In the genomic region with DNA sequence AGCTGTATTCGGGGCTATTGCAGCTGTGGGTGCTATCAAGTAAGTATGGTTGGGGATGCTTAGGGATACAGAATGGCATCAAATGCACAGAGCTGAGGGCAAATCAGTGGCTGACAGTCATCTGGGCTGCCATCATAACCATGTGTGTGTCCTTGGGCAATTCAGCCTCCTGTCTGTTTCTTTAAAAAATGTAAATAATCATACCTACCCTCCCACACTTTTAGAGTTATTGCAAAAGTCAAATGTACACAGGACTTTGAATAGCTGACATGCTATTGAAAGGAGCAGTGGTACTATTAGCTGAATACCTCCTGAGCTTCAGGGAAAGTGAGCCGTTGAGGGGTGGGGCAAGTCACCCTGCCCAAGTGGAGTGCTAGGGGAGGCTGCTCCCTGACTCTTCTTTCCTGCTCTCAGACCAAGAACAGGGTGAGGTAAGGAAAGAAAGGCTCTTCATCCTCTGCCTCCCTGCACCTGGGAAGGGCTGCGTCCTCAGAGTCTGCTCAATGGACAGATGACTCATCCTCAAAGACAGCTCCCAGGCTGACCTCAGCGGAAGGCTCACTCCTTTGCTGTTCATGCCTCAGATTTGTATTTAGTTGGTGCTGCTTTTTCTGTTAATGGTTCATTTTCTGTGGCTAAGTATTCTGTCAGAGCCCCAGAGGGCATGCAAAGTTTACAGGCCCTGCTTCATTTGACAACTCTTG, we compare ENCODE assay signal across 1 cellular context.
TF ChIP-seq lines count a peak whose summit lies in the region.

No MANE protein-coding gene starts in this region.

TF ChIP-seq in HepG2, 621 proteins besides CTCF, POLR2A, EP300 and RAD21 (continued from another document and continues in another):
- TF ChIP-seq PRPF4 (IDR thresholded peaks at IDR 0.05; ENCODE audit: low read depth, low read length, poor library complexity, severe bottlenecking) (no peak), ZNF10 (CRISPR knock-in tag; IDR thresholded peaks at IDR 0.05; ENCODE audit: borderline replicate concordance, low read depth) (no peak), MAFG (CRISPR knock-in tag; IDR thresholded peaks at IDR 0.05) (no peak), XBP1 (CRISPR knock-in tag; IDR thresholded peaks at IDR 0.05) (no peak), CHD4 (IDR thresholded peaks at IDR 0.05; ENCODE audit: borderline replicate concordance, low read length) (0 out of 2 replicates have a peak, but pooled peaks have one; percentile 62), MYC (CRISPR knock-in tag; IDR thresholded peaks at IDR 0.05; ENCODE audit: borderline replicate concordance) (no peak), ZKSCAN5 (CRISPR knock-in tag; IDR thresholded peaks at IDR 0.05) (no peak), IRX3 (CRISPR knock-in tag; IDR thresholded peaks at IDR 0.05; ENCODE audit: borderline replicate concordance, low read depth) (no peak; the same call in 1 of the 2 replicates), PCBP2 (optimal IDR thresholded peaks at IDR 0.05; ENCODE audit: low read depth, low read length, poor library complexity, severe bottlenecking) (no peak), ZFP82 (CRISPR knock-in tag; IDR thresholded peaks at IDR 0.05; ENCODE audit: borderline replicate concordance) (no peak), MED8 (CRISPR knock-in tag; IDR thresholded peaks at IDR 0.05; ENCODE audit: insufficient replicate concordance) (no peak), REXO4 (CRISPR knock-in tag; IDR thresholded peaks at IDR 0.05; ENCODE audit: borderline replicate concordance) (no peak), ZBTB3 (CRISPR knock-in tag; IDR thresholded peaks at IDR 0.05; ENCODE audit: borderline replicate concordance, low read depth) (no peak), ZNF792 (CRISPR knock-in tag; IDR thresholded peaks at IDR 0.05) (0 out of 2 replicates have a peak, but pooled peaks have one; percentile 25), SNAI1 (CRISPR knock-in tag; IDR thresholded peaks at IDR 0.05; ENCODE audit: borderline replicate concordance) (no peak), HNF4A (CRISPR knock-in tag; IDR thresholded peaks at IDR 0.05) (peak; percentile 94), HDAC1 (CRISPR knock-in tag; IDR thresholded peaks at IDR 0.05) (peak; percentile 88), BCL6 (CRISPR knock-in tag; IDR thresholded peaks at IDR 0.05) (peak; percentile 88), JDP2 (CRISPR knock-in tag; IDR thresholded peaks at IDR 0.05; ENCODE audit: borderline replicate concordance) (no peak), KLF9 (CRISPR knock-in tag; IDR thresholded peaks at IDR 0.05; ENCODE audit: low read depth) (no peak), ZNF850 (CRISPR knock-in tag; conservative IDR thresholded peaks at IDR 0.05) (no peak), NCOA5 (CRISPR knock-in tag; IDR thresholded peaks at IDR 0.05) (no peak), ZNF672 (CRISPR knock-in tag; IDR thresholded peaks at IDR 0.05) (no peak), NFIC (IDR thresholded peaks at IDR 0.05; ENCODE audit: low read length) (peak; percentile 79), RBM39 (IDR thresholded peaks at IDR 0.05; ENCODE audit: low read depth, low read length, poor library complexity, severe bottlenecking) (no peak), PAWR (CRISPR knock-in tag; IDR thresholded peaks at IDR 0.05; ENCODE audit: borderline replicate concordance) (no peak), KLF6 (CRISPR knock-in tag; IDR thresholded peaks at IDR 0.05) (peak; percentile 28; the same call in 1 of the 2 replicates), FOXK2 (IDR thresholded peaks at IDR 0.05) (peak; percentile 75; the same call in 1 of the 2 replicates)
- TF ChIP-seq, protein P1, sequence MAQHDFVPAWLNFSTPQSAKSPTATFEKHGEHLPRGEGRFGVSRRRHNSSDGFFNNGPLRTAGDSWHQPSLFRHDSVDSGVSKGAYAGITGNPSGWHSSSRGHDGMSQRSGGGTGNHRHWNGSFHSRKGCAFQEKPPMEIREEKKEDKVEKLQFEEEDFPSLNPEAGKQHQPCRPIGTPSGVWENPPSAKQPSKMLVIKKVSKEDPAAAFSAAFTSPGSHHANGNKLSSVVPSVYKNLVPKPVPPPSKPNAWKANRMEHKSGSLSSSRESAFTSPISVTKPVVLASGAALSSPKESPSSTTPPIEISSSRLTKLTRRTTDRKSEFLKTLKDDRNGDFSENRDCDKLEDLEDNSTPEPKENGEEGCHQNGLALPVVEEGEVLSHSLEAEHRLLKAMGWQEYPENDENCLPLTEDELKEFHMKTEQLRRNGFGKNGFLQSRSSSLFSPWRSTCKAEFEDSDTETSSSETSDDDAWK (CRISPR knock-in tag; IDR thresholded peaks at IDR 0.05), result no peak
- TF ChIP-seq, protein P2, sequence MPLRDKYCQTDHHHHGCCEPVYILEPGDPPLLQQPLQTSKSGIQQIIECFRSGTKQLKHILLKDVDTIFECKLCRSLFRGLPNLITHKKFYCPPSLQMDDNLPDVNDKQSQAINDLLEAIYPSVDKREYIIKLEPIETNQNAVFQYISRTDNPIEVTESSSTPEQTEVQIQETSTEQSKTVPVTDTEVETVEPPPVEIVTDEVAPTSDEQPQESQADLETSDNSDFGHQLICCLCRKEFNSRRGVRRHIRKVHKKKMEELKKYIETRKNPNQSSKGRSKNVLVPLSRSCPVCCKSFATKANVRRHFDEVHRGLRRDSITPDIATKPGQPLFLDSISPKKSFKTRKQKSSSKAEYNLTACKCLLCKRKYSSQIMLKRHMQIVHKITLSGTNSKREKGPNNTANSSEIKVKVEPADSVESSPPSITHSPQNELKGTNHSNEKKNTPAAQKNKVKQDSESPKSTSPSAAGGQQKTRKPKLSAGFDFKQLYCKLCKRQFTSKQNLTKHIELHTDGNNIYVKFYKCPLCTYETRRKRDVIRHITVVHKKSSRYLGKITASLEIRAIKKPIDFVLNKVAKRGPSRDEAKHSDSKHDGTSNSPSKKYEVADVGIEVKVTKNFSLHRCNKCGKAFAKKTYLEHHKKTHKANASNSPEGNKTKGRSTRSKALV (CRISPR knock-in tag; IDR thresholded peaks at IDR 0.05), result no peak
- TF ChIP-seq, protein P3, sequence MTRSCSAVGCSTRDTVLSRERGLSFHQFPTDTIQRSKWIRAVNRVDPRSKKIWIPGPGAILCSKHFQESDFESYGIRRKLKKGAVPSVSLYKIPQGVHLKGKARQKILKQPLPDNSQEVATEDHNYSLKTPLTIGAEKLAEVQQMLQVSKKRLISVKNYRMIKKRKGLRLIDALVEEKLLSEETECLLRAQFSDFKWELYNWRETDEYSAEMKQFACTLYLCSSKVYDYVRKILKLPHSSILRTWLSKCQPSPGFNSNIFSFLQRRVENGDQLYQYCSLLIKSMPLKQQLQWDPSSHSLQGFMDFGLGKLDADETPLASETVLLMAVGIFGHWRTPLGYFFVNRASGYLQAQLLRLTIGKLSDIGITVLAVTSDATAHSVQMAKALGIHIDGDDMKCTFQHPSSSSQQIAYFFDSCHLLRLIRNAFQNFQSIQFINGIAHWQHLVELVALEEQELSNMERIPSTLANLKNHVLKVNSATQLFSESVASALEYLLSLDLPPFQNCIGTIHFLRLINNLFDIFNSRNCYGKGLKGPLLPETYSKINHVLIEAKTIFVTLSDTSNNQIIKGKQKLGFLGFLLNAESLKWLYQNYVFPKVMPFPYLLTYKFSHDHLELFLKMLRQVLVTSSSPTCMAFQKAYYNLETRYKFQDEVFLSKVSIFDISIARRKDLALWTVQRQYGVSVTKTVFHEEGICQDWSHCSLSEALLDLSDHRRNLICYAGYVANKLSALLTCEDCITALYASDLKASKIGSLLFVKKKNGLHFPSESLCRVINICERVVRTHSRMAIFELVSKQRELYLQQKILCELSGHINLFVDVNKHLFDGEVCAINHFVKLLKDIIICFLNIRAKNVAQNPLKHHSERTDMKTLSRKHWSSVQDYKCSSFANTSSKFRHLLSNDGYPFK (CRISPR knock-in tag; IDR thresholded peaks at IDR 0.05; ENCODE audit: borderline replicate concordance), result peak; percentile 31; the same call in 1 of the 2 replicates
- TF ChIP-seq, protein P4, sequence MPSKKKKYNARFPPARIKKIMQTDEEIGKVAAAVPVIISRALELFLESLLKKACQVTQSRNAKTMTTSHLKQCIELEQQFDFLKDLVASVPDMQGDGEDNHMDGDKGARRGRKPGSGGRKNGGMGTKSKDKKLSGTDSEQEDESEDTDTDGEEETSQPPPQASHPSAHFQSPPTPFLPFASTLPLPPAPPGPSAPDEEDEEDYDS (CRISPR knock-in tag; IDR thresholded peaks at IDR 0.05), result no peak; the same call in 1 of the 2 replicates
- TF ChIP-seq, protein P5, sequence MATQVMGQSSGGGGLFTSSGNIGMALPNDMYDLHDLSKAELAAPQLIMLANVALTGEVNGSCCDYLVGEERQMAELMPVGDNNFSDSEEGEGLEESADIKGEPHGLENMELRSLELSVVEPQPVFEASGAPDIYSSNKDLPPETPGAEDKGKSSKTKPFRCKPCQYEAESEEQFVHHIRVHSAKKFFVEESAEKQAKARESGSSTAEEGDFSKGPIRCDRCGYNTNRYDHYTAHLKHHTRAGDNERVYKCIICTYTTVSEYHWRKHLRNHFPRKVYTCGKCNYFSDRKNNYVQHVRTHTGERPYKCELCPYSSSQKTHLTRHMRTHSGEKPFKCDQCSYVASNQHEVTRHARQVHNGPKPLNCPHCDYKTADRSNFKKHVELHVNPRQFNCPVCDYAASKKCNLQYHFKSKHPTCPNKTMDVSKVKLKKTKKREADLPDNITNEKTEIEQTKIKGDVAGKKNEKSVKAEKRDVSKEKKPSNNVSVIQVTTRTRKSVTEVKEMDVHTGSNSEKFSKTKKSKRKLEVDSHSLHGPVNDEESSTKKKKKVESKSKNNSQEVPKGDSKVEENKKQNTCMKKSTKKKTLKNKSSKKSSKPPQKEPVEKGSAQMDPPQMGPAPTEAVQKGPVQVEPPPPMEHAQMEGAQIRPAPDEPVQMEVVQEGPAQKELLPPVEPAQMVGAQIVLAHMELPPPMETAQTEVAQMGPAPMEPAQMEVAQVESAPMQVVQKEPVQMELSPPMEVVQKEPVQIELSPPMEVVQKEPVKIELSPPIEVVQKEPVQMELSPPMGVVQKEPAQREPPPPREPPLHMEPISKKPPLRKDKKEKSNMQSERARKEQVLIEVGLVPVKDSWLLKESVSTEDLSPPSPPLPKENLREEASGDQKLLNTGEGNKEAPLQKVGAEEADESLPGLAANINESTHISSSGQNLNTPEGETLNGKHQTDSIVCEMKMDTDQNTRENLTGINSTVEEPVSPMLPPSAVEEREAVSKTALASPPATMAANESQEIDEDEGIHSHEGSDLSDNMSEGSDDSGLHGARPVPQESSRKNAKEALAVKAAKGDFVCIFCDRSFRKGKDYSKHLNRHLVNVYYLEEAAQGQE (IDR thresholded peaks at IDR 0.05; ENCODE audit: borderline replicate concordance in 1 of 2, low read depth in 1 of 2, low read length in 2 of 2), result no peak
- TF ChIP-seq, protein P6, sequence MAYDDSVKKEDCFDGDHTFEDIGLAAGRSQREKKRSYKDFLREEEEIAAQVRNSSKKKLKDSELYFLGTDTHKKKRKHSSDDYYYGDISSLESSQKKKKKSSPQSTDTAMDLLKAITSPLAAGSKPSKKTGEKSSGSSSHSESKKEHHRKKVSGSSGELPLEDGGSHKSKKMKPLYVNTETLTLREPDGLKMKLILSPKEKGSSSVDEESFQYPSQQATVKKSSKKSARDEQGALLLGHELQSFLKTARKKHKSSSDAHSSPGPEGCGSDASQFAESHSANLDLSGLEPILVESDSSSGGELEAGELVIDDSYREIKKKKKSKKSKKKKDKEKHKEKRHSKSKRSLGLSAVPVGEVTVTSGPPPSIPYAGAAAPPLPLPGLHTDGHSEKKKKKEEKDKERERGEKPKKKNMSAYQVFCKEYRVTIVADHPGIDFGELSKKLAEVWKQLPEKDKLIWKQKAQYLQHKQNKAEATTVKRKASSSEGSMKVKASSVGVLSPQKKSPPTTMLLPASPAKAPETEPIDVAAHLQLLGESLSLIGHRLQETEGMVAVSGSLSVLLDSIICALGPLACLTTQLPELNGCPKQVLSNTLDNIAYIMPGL (CRISPR knock-in tag; IDR thresholded peaks at IDR 0.05; ENCODE audit: borderline replicate concordance in 1 of 2, low read depth in 1 of 2), result peak in 1 of 2 experiments; percentile 26; a peak in 2 of 4 replicates
- TF ChIP-seq, protein P7, sequence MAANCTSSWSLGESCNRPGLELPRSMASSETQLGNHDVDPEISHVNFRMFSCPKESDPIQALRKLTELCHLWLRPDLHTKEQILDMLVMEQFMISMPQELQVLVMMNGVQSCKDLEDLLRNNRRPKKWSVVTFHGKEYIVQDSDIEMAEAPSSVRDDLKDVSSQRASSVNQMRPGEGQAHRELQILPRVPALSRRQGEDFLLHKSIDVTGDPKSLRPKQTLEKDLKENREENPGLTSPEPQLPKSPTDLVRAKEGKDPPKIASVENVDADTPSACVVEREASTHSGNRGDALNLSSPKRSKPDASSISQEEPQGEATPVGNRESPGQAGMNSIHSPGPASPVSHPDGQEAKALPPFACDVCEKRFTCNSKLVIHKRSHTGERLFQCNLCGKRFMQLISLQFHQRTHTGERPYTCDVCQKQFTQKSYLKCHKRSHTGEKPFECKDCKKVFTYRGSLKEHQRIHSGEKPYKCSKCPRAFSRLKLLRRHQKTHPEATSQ (CRISPR knock-in tag; IDR thresholded peaks at IDR 0.05; ENCODE audit: borderline replicate concordance), result no peak
- TF ChIP-seq, protein P8, sequence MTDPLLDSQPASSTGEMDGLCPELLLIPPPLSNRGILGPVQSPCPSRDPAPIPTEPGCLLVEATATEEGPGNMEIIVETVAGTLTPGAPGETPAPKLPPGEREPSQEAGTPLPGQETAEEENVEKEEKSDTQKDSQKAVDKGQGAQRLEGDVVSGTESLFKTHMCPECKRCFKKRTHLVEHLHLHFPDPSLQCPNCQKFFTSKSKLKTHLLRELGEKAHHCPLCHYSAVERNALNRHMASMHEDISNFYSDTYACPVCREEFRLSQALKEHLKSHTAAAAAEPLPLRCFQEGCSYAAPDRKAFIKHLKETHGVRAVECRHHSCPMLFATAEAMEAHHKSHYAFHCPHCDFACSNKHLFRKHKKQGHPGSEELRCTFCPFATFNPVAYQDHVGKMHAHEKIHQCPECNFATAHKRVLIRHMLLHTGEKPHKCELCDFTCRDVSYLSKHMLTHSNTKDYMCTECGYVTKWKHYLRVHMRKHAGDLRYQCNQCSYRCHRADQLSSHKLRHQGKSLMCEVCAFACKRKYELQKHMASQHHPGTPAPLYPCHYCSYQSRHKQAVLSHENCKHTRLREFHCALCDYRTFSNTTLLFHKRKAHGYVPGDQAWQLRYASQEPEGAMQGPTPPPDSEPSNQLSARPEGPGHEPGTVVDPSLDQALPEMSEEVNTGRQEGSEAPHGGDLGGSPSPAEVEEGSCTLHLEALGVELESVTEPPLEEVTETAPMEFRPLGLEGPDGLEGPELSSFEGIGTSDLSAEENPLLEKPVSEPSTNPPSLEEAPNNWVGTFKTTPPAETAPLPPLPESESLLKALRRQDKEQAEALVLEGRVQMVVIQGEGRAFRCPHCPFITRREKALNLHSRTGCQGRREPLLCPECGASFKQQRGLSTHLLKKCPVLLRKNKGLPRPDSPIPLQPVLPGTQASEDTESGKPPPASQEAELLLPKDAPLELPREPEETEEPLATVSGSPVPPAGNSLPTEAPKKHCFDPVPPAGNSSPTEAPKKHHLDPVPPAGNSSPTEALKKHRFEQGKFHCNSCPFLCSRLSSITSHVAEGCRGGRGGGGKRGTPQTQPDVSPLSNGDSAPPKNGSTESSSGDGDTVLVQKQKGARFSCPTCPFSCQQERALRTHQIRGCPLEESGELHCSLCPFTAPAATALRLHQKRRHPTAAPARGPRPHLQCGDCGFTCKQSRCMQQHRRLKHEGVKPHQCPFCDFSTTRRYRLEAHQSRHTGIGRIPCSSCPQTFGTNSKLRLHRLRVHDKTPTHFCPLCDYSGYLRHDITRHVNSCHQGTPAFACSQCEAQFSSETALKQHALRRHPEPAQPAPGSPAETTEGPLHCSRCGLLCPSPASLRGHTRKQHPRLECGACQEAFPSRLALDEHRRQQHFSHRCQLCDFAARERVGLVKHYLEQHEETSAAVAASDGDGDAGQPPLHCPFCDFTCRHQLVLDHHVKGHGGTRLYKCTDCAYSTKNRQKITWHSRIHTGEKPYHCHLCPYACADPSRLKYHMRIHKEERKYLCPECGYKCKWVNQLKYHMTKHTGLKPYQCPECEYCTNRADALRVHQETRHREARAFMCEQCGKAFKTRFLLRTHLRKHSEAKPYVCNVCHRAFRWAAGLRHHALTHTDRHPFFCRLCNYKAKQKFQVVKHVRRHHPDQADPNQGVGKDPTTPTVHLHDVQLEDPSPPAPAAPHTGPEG (CRISPR knock-in tag; IDR thresholded peaks at IDR 0.05), result no peak
